In genomic region chr17:57355090-57355859, GRCh38 we compare ENCODE assay signal across 13 cellular contexts.
DNase-seq lines count a peak whose midpoint lies in the region; ATAC-seq and TF ChIP-seq lines count a peak whose summit lies in the region.
"Had no signal": no experiment of that assay in that cellular context is flagged by ENCODE, and none has a peak within 500 bp of the region (broad histone marks: within the 10 kb centered on the region; RNA-seq: fewer than 3 reads in every experiment).

No MANE protein-coding gene starts in this region.

- H3K9me3 ChIP-seq in KOPT-K1 (ENCODE audit: insufficient read depth, low read length, poor library complexity, severe bottlenecking) (no peaks in the 10 kb centered on the region), adrenal gland (replicated peaks in 1 of 3) (no peaks in the 10 kb centered on the region)

- intact Hi-C loops in adrenal gland (cut with DNase I) (no loop called here), MCF 10A (cut with micrococcal nuclease) (no loop called here)

- DNase-seq in DMS79 treated with DMSO at 0.1 percent for 48 hours (lab: John Stamatoyannopoulos, UW) (peak; percentile 24), adrenal gland (peak in 5 of 7 donors; percentile 25 to 75 (median 47)), myocyte (ENCODE audit: low read depth) (peak; percentile 63), NCI-H1105 treated with DMSO at 0.1 percent for 48 hours (lab: John Stamatoyannopoulos, UW) (no peak), nucleus accumbens (lab: John Stamatoyannopoulos, UW) (no peak), MCF 10A (ENCODE audit: unreplicated experiment) (no peak)
- DNase-seq: central memory CD4-positive, alpha-beta T cell; KG1; NCI-H524; stimulated activated CD4-positive, alpha-beta T cell treated with anti-CD3 and anti-CD28 coated beads, Interleukin-2, amount 100 ng/mL, for 48 hours; SW 1271 had no signal

- no TSS peak for BruUV-seq in MCF 10A (replicated peaks; lab: Mats Ljungman, UMichigan)

- H3K27ac ChIP-seq in KOPT-K1 (ENCODE audit: low read depth, low read length, poor library complexity, severe bottlenecking), result peak overlapping the region; percentile 95
- peak overlapping the region in 4 of 5 donors; percentile 81 to 93 (median 86) for H3K27ac ChIP-seq in adrenal gland

- CTCF ChIA-PET in MCF 10A (lab: Yijun Ruan, JAX), result no interaction called here

- no peak for TF ChIP-seq POLR2A in adrenal gland (IDR thresholded peaks at IDR 0.05)

- no peak overlapping the region for H3K4me3 Mint-ChIP-seq in MCF 10A (ENCODE audit: unreplicated experiment)

- TF ChIP-seq CTCF in adrenal gland (IDR thresholded peaks at IDR 0.05), result no peak
- TF ChIP-seq CTCF in MCF 10A (IDR thresholded peaks at IDR 0.05; ENCODE audit: unreplicated experiment), result no peak

- no peak overlapping the region for H3K4me3 ChIP-seq in adrenal gland

- peaks cover 22 to 49% of the 10 kb centered on the region in 2 donors for H3K4me1 ChIP-seq in adrenal gland (replicated peaks in 1 of 2)

- no peaks in the 10 kb centered on the region for H3K27me3 Mint-ChIP-seq in MCF 10A (ENCODE audit: insufficient read depth, unreplicated experiment)

- 55 to 73% (median 64%) methylated on average over 6 of the region's 6 CpGs for WGBS in adrenal gland, 4 donors

- H3K36me3 Mint-ChIP-seq in MCF 10A (ENCODE audit: insufficient read depth, unreplicated experiment), result peaks cover 31% of the 10 kb centered on the region

- H3K36me3 ChIP-seq in KOPT-K1 (ENCODE audit: insufficient read depth, low read length) (peaks cover 31% of the 10 kb centered on the region), adrenal gland (replicated peaks in 1 of 2) (no peaks in the 10 kb centered on the region)

- peaks cover 5% of the 10 kb centered on the region for H3K4me1 Mint-ChIP-seq in MCF 10A (ENCODE audit: insufficient read depth, unreplicated experiment)

- H3K9me3 Mint-ChIP-seq in MCF 10A (ENCODE audit: unreplicated experiment), result no peaks in the 10 kb centered on the region

- H3K27ac Mint-ChIP-seq in MCF 10A (ENCODE audit: low read depth, unreplicated experiment), result no peak overlapping the region

- POLR2A ChIA-PET in MCF 10A (lab: Yijun Ruan, JAX), result interaction anchor here (1.0 kb wide), 1 partner anchor 15 kb away, joined by 4 read pairs; no protein-coding TSS in a partner anchor

- ATAC-seq in GM21447 (IDR thresholded peaks at IDR 0.05; ENCODE audit: unreplicated experiment), result no peak

- no peaks in the 10 kb centered on the region for H3K27me3 ChIP-seq in adrenal gland

Comparison
In these comparisons a context has a peak if more than half of its experiments do, and no peak if none do; other contexts are left out.
1. DNase-seq: peak in DMS79 treated with DMSO at 0.1 percent for 48 hours (single experiment), adrenal gland (5 of 7) and myocyte (single experiment); none in NCI-H1105 treated with DMSO at 0.1 percent for 48 hours (single experiment), nucleus accumbens (0 of 56) and MCF 10A (single experiment).